In genomic region chr2:177261115-177261779, GRCh38 we compare ENCODE assay signal across 8 cellular contexts. TPM values are rescaled to one million over a fixed set of nuclear protein-coding genes. Genes with fewer than 3 reads are reported as not detected.
DNase-seq lines count a peak whose midpoint lies in the region; ATAC-seq lines count a peak whose summit lies in the region.

No MANE protein-coding gene starts in this region.

- peaks cover 43 to 64% (median 51%) of the 10 kb centered on the region in 3 donors for H3K4me1 Mint-ChIP-seq in IgD-negative memory B cell
- H3K4me1 Mint-ChIP-seq in naive thymus-derived CD4-positive, alpha-beta T cell = peaks cover 41 to 69% (median 65%) of the 10 kb centered on the region in 7 donors

- peaks cover 40% of the 10 kb centered on the region for H3K4me1 ChIP-seq in ACC112 (ENCODE audit: control insufficient read depth, insufficient read depth, low read length, unreplicated experiment)
- peaks cover 32 to 39% of the 10 kb centered on the region in 2 donors for H3K4me1 ChIP-seq in naive thymus-derived CD4-positive, alpha-beta T cell (ENCODE audit: control insufficient read depth in 2 of 2, insufficient read depth in 2 of 2, low read length in 2 of 2)

- H3K36me3 Mint-ChIP-seq in IgD-negative memory B cell = no peaks in the 10 kb centered on the region
- peaks cover 0 to 39% (median 9%) of the 10 kb centered on the region in 5 donors for H3K36me3 Mint-ChIP-seq in naive thymus-derived CD4-positive, alpha-beta T cell

- H3K27ac Mint-ChIP-seq in IgD-negative memory B cell = peak overlapping the region in 1 of 3 donors; percentile 100
- H3K27ac Mint-ChIP-seq in naive thymus-derived CD4-positive, alpha-beta T cell = peak overlapping the region in 8 of 9 donors; percentile 58 to 98 (median 94)

- H3K27me3 Mint-ChIP-seq in IgD-negative memory B cell = no peaks in the 10 kb centered on the region
- H3K27me3 Mint-ChIP-seq in naive thymus-derived CD4-positive, alpha-beta T cell = no peaks in the 10 kb centered on the region

- H3K27me3 ChIP-seq in ACC112 (ENCODE audit: insufficient read depth, low read length) = no peaks in the 10 kb centered on the region
- H3K27me3 ChIP-seq in naive thymus-derived CD4-positive, alpha-beta T cell (ENCODE audit: control insufficient read depth in 2 of 2, insufficient read depth in 2 of 2, low read length in 2 of 2) = no peaks in the 10 kb centered on the region

- no peaks in the 10 kb centered on the region for H3K9me3 ChIP-seq in naive thymus-derived CD4-positive, alpha-beta T cell (ENCODE audit: control insufficient read depth in 2 of 3, low read length in 3 of 3)

- H3K4me3 Mint-ChIP-seq in IgD-negative memory B cell = peak overlapping the region; percentile 94 to 97 (median 96)
- peak overlapping the region; percentile 90 to 100 (median 94) for H3K4me3 Mint-ChIP-seq in naive thymus-derived CD4-positive, alpha-beta T cell

- intact Hi-C loops in naive thymus-derived CD4-positive, alpha-beta T cell (cut with micrococcal nuclease) = loop anchor here in 1 of 2 donors (5.0 to 10.0 kb wide), 2 partner anchors 34 to 1256 kb away; partner anchors contain the start of gene LNPK

- H3K4me3 ChIP-seq in ACC112 (ENCODE audit: low read depth, low read length) = peak overlapping the region; percentile 87
- peak overlapping the region; percentile 80 for H3K4me3 ChIP-seq in naive thymus-derived CD4-positive, alpha-beta T cell (ENCODE audit: low read length)

- H3K36me3 ChIP-seq in ACC112 (ENCODE audit: insufficient read depth, low read length) = peaks cover 9% of the 10 kb centered on the region
- peaks cover 0 to 14% (median 0%) of the 10 kb centered on the region in 3 experiments for H3K36me3 ChIP-seq in naive thymus-derived CD4-positive, alpha-beta T cell (ENCODE audit: control insufficient read depth in 2 of 3, insufficient read depth in 3 of 3, low read length in 3 of 3)

- peaks cover 80% of the 10 kb centered on the region for H3K79me2 ChIP-seq in ACC112 (ENCODE audit: control insufficient read depth, insufficient read depth, low read length, unreplicated experiment)

- POLR2A ChIA-PET in naive thymus-derived CD4-positive, alpha-beta T cell (lab: Charles Lee) = interaction anchor here (1.0 to 8.9 kb wide), 6 partner anchors 22 to 96 kb away, joined by 3 to 282 read pairs (median 38); partner anchors contain the start of gene HNRNPA3

- ATAC-seq in naive thymus-derived CD4-positive, alpha-beta T cell = no peak
- ATAC-seq in GM18517 (IDR thresholded peaks at IDR 0.05; ENCODE audit: unreplicated experiment) (no peak), GM18858 (IDR thresholded peaks at IDR 0.05; ENCODE audit: unreplicated experiment) (no peak)

- peak overlapping the region; percentile 96; the same call in 1 of the 2 replicates for H3K27ac ChIP-seq in ACC112 (ENCODE audit: low read depth, low read length)
- H3K27ac ChIP-seq in naive thymus-derived CD4-positive, alpha-beta T cell (ENCODE audit: low read depth, low read length) = peak overlapping the region; percentile 98

- peak; percentile 22 for DNase-seq in cerebellar cortex (ENCODE audit: low spot score)
- no peak for DNase-seq in naive thymus-derived CD4-positive, alpha-beta T cell
- DNase-seq in KG1 (lab: John Stamatoyannopoulos, UW) = no peak
- DNase-seq in NCI-H526 (lab: John Stamatoyannopoulos, UW) = no peak

- no peak overlapping the region for H2AFZ ChIP-seq in ACC112 (ENCODE audit: low read length, unreplicated experiment)

- CTCF ChIA-PET in naive thymus-derived CD4-positive, alpha-beta T cell (lab: Charles Lee) = interaction anchor here (1.1 to 1.5 kb wide), 5 partner anchors 13 to 95 kb away, joined by 3 to 6 read pairs (median 3); no protein-coding TSS in a partner anchor

- no peaks in the 10 kb centered on the region for H3K9me3 Mint-ChIP-seq in IgD-negative memory B cell
- H3K9me3 Mint-ChIP-seq in naive thymus-derived CD4-positive, alpha-beta T cell = peaks cover 0 to 3% (median 0%) of the 10 kb centered on the region in 11 donors

RNA-seq across cellular contexts. Expression of gene NFE2L2, which starts 3.3 kb away (rescaled TPM):
- 41.7 TPM for polyA plus RNA-seq in IgD-negative memory B cell
- total RNA-seq in naive thymus-derived CD4-positive, alpha-beta T cell = 10 to 100 TPM; 58.9 to 99.6 (median 74.7) TPM
- 10 to 100 TPM; 67.4 to 98.5 TPM for polyA plus RNA-seq in naive thymus-derived CD4-positive, alpha-beta T cell

RNA-seq across cellular contexts. Expression of gene HNRNPA3, which starts 48.7 kb away (rescaled TPM):
- 55.3 TPM for polyA plus RNA-seq in IgD-negative memory B cell
- total RNA-seq in naive thymus-derived CD4-positive, alpha-beta T cell = 100 to 1,000 TPM; 151 to 311 (median 184) TPM
- 10 to 100 TPM; 53.3 to 69.0 TPM for polyA plus RNA-seq in naive thymus-derived CD4-positive, alpha-beta T cell
